ENCODE assay signal across 9 cellular contexts in genomic region chr6:32609731-32610640, GRCh38. TPM values are rescaled to one million over a fixed set of nuclear protein-coding genes. Genes with fewer than 3 reads are reported as not detected.
DNase-seq lines count a peak whose midpoint lies in the region; ATAC-seq and TF ChIP-seq lines count a peak whose summit lies in the region.
"Had no signal": no experiment of that assay in that cellular context is flagged by ENCODE, and none has a peak within 500 bp of the region (broad histone marks: within the 10 kb centered on the region; RNA-seq: fewer than 3 reads in every experiment).

No MANE protein-coding gene starts in this region.

- H3K36me3 Mint-ChIP-seq in activated naive CD4-positive, alpha-beta T cell treated with anti-CD3 and anti-CD28 coated beads for 36 hours (ENCODE audit: low read depth): no peaks in the 10 kb centered on the region

- peak overlapping the region; percentile 38 for H3K4me2 ChIP-seq in parathyroid adenoma (ENCODE audit: low read length)

- H3K4me1 ChIP-seq in parathyroid adenoma: no peaks in the 10 kb centered on the region

- DNase-seq in DMS 273 (lab: John Stamatoyannopoulos, UW; ENCODE audit: unreplicated experiment) (peak; percentile 71), OCI-M2 (lab: John Stamatoyannopoulos, UW; ENCODE audit: unreplicated experiment) (peak; percentile 9), glomerular endothelial cell (ENCODE audit: extremely low read depth, low read depth, low spot score) (peak; percentile 89), NCI-H1694 (lab: John Stamatoyannopoulos, UW) (no peak)
- peak; percentile 69 for DNase-seq in activated naive CD4-positive, alpha-beta T cell treated with anti-CD3 and anti-CD28 coated beads for 36 hours

- ATAC-seq in GM19328 (IDR thresholded peaks at IDR 0.05; ENCODE audit: unreplicated experiment): peak; percentile 90
- ATAC-seq in HG03342 (IDR thresholded peaks at IDR 0.05; ENCODE audit: unreplicated experiment): peak; percentile 87

- no peaks in the 10 kb centered on the region for H3K36me3 ChIP-seq in parathyroid adenoma (ENCODE audit: control insufficient read depth, insufficient read depth, low read length)

- H3K4me1 Mint-ChIP-seq in activated naive CD4-positive, alpha-beta T cell treated with anti-CD3 and anti-CD28 coated beads for 36 hours (ENCODE audit: low read depth): peaks cover 14% of the 10 kb centered on the region

- no peaks in the 10 kb centered on the region for H3K9me3 Mint-ChIP-seq in activated naive CD4-positive, alpha-beta T cell treated with anti-CD3 and anti-CD28 coated beads for 36 hours
- H3K9me3 Mint-ChIP-seq: dendritic cell treated with granulocyte-macrophage colony-stimulating factor and Interleukin-4, amounts not matched to agents 40 ng/mL and 50 ng/mL, for 4 days had no signal

- CTCF ChIA-PET in activated naive CD4-positive, alpha-beta T cell treated with anti-CD3 and anti-CD28 coated beads for 36 hours (lab: Charles Lee): no interaction called here

- intact Hi-C loops in activated naive CD4-positive, alpha-beta T cell treated with anti-CD3 and anti-CD28 coated beads for 36 hours (cut with micrococcal nuclease): loop anchor here (1.0 kb wide), 2 partner anchors 13 to 58 kb away; no protein-coding TSS in a partner anchor

- TF ChIP-seq CTCF in parathyroid adenoma (IDR thresholded peaks at IDR 0.05): no peak

- H3K9ac ChIP-seq in parathyroid adenoma: no peak overlapping the region

- no peaks in the 10 kb centered on the region for H3K27me3 Mint-ChIP-seq in activated naive CD4-positive, alpha-beta T cell treated with anti-CD3 and anti-CD28 coated beads for 36 hours (ENCODE audit: low read depth)
- H3K27me3 Mint-ChIP-seq: dendritic cell treated with granulocyte-macrophage colony-stimulating factor and Interleukin-4, amounts not matched to agents 40 ng/mL and 50 ng/mL, for 4 days had no signal

- no peak overlapping the region for H3K4me3 ChIP-seq in parathyroid adenoma (ENCODE audit: low read depth, low read length)

- H3K4me3 Mint-ChIP-seq in activated naive CD4-positive, alpha-beta T cell treated with anti-CD3 and anti-CD28 coated beads for 36 hours: no peak overlapping the region
- H3K4me3 Mint-ChIP-seq: dendritic cell treated with granulocyte-macrophage colony-stimulating factor and Interleukin-4, amounts not matched to agents 40 ng/mL and 50 ng/mL, for 4 days had no signal

- peak overlapping the region; percentile 22 for H2AFZ ChIP-seq in parathyroid adenoma

- H3K27ac Mint-ChIP-seq in activated naive CD4-positive, alpha-beta T cell treated with anti-CD3 and anti-CD28 coated beads for 36 hours: no peak overlapping the region
- H3K27ac Mint-ChIP-seq: dendritic cell treated with granulocyte-macrophage colony-stimulating factor and Interleukin-4, amounts not matched to agents 40 ng/mL and 50 ng/mL, for 4 days had no signal

- no peaks in the 10 kb centered on the region for H3K27me3 ChIP-seq in parathyroid adenoma (ENCODE audit: control insufficient read depth, insufficient read depth, low read length)

- H3K79me2 ChIP-seq in parathyroid adenoma: no peaks in the 10 kb centered on the region

- H3K9me3 ChIP-seq in parathyroid adenoma (ENCODE audit: control insufficient read depth, low read length): no peaks in the 10 kb centered on the region

- peak overlapping the region; percentile 74 for H3K27ac ChIP-seq in parathyroid adenoma

RNA-seq across cellular contexts. Expression of gene HLA-DRB1, which starts 20.3 kb away (rescaled TPM):
- 1 to 10 TPM; 4.1 to 4.2 TPM for total RNA-seq in activated naive CD4-positive, alpha-beta T cell treated with anti-CD3 and anti-CD28 coated beads for 36 hours
- 12.7 and 20.4 TPM in 2 replicates for total RNA-seq in glomerular endothelial cell

RNA-seq across cellular contexts. Expression of gene HLA-DQA1, which starts 27.2 kb away (rescaled TPM):
- total RNA-seq in activated naive CD4-positive, alpha-beta T cell treated with anti-CD3 and anti-CD28 coated beads for 36 hours: under 1 TPM; 0.81 to 0.93 TPM
- not detected in 2 replicates for total RNA-seq in glomerular endothelial cell

RNA-seq across cellular contexts. Expression of gene HLA-DQB1, which starts 56.5 kb away (rescaled TPM):
- 1 to 10 TPM; 6.2 to 7.4 TPM for total RNA-seq in activated naive CD4-positive, alpha-beta T cell treated with anti-CD3 and anti-CD28 coated beads for 36 hours
- total RNA-seq in glomerular endothelial cell: 0.10 and 1.1 TPM in 2 replicates
